In the genomic region with DNA sequence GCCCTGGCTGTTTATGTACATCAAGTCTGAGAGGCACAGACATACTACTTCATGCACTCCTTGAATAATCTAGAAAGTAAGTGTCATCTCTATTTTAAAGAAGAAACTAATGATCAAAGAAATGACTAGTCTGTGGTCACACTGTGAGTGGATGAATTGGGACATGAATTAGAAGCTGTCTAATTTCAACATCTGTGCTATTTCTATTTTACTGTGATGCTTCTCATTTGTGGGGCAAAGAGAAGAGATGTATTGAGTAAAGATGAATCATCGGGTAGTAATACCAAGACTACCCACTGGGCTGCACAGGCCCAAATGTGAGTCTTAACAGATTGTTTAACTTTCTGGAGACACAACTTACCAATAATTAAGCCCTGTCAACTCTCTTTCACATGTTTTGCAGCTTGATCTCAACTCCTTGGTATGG, we compare ENCODE assay signal across 10 cellular contexts. TPM values are rescaled to one million over a fixed set of nuclear protein-coding genes. Genes with fewer than 3 reads are reported as not detected.
DNase-seq lines count a peak whose midpoint lies in the region; ATAC-seq and TF ChIP-seq lines count a peak whose summit lies in the region.
"Had no signal": no experiment of that assay in that cellular context is flagged by ENCODE, and none has a peak within 500 bp of the region (broad histone marks: within the 10 kb centered on the region; RNA-seq: fewer than 3 reads in every experiment).

No MANE protein-coding gene starts in this region.

- BruUV-seq in Calu3 (replicated peaks; lab: Mats Ljungman, UMichigan), result no TSS peak

- no peaks in the 10 kb centered on the region for H3K27me3 Mint-ChIP-seq in Calu3 (ENCODE audit: unreplicated experiment)
- peaks cover 7% of the 10 kb centered on the region for H3K27me3 Mint-ChIP-seq in activated T-cell treated with anti-CD3 and anti-CD28 coated beads, Interleukin-2, amount 50 U/mL, for 72 hours (ENCODE audit: low read depth)
- H3K27me3 Mint-ChIP-seq: naive B cell had no signal

- no peaks in the 10 kb centered on the region for H3K9me3 Mint-ChIP-seq in Calu3 (ENCODE audit: low read depth, unreplicated experiment)
- no peaks in the 10 kb centered on the region for H3K9me3 Mint-ChIP-seq in activated T-cell treated with anti-CD3 and anti-CD28 coated beads, Interleukin-2, amount 50 U/mL, for 72 hours
- H3K9me3 Mint-ChIP-seq: naive B cell had no signal

- no peak overlapping the region for H3K27ac ChIP-seq in substantia nigra (ENCODE audit: low read depth, low read length, poor library complexity, severe bottlenecking)
- H3K27ac ChIP-seq: SK-N-MC had no signal

- no peak overlapping the region for H3K27ac Mint-ChIP-seq in Calu3 (ENCODE audit: unreplicated experiment)
- H3K27ac Mint-ChIP-seq in activated T-cell treated with anti-CD3 and anti-CD28 coated beads, Interleukin-2, amount 50 U/mL, for 72 hours, result peak overlapping the region; percentile 81

- H3K4me3 Mint-ChIP-seq in Calu3 (ENCODE audit: low read depth, unreplicated experiment), result no peak overlapping the region
- H3K4me3 Mint-ChIP-seq in activated T-cell treated with anti-CD3 and anti-CD28 coated beads, Interleukin-2, amount 50 U/mL, for 72 hours, result peak overlapping the region; percentile 31 to 67
- H3K4me3 Mint-ChIP-seq: naive B cell had no signal

- TF ChIP-seq CTCF in Calu3 (IDR thresholded peaks at IDR 0.05; ENCODE audit: unreplicated experiment) (peak; percentile 25), retinal pigment epithelial cell (conservative IDR thresholded peaks at IDR 0.05; ENCODE audit: low read depth, low read length) (peak; percentile 7)

- CTCF ChIA-PET in Calu3 (lab: Charles Lee), result no interaction called here

- ATAC-seq in GM19372 (IDR thresholded peaks at IDR 0.05; ENCODE audit: low read depth, unreplicated experiment) (peak; percentile 85), HG03196 (IDR thresholded peaks at IDR 0.05; ENCODE audit: unreplicated experiment) (peak; percentile 94)
- ATAC-seq in activated T-cell treated with anti-CD3 and anti-CD28 coated beads, Interleukin-2, amount 50 U/mL, for 72 hours (replicated peaks in 1 of 2), result peak; percentile 96

- DNase-seq in Calu3 (no peak), retinal pigment epithelial cell (ENCODE audit: low read depth) (no peak), NCI-H2107 (lab: John Stamatoyannopoulos, UW) (no peak), substantia nigra (lab: John Stamatoyannopoulos, UW) (no peak), iPS-NIHi7 (ENCODE audit: extremely low spot score) (no peak)
- DNase-seq in activated T-cell treated with anti-CD3 and anti-CD28 coated beads, Interleukin-2, amount 50 U/mL, for 72 hours, result peak; percentile 35 to 61
- DNase-seq: naive B cell had no signal

- no peaks in the 10 kb centered on the region for H3K4me1 Mint-ChIP-seq in Calu3 (ENCODE audit: low read depth, unreplicated experiment)
- peaks cover 39% of the 10 kb centered on the region for H3K4me1 Mint-ChIP-seq in activated T-cell treated with anti-CD3 and anti-CD28 coated beads, Interleukin-2, amount 50 U/mL, for 72 hours (ENCODE audit: low read depth)
- H3K4me1 Mint-ChIP-seq: naive B cell had no signal

- peaks cover 9% of the 10 kb centered on the region for H3K36me3 Mint-ChIP-seq in Calu3 (ENCODE audit: insufficient read depth, unreplicated experiment)
- H3K36me3 Mint-ChIP-seq in activated T-cell treated with anti-CD3 and anti-CD28 coated beads, Interleukin-2, amount 50 U/mL, for 72 hours (ENCODE audit: insufficient read depth in 2 of 2), result peaks cover 0 to 2% of the 10 kb centered on the region in 2 donors

- no peak overlapping the region for H3K4me3 ChIP-seq in retinal pigment epithelial cell (ENCODE audit: low read length)
- H3K4me3 ChIP-seq: SK-N-MC had no signal

- intact Hi-C loops in Calu3 (cut with micrococcal nuclease; ENCODE audit: unreplicated experiment), result no loop called here

RNA-seq across cellular contexts. Expression of gene MTIF2, which starts 42.4 kb away (rescaled TPM):
- 34.3 and 45.1 TPM in 2 replicates for total RNA-seq in Calu3 (2022)
- 10 to 100 TPM; 49.8 to 55.7 TPM for total RNA-seq in activated T-cell treated with anti-CD3 and anti-CD28 coated beads, Interleukin-2, amount 50 U/mL, for 72 hours

Comparison
In these comparisons a context has a peak if more than half of its experiments do, and no peak if none do; other contexts are left out.
1. DNase-seq: peak in activated T-cell treated with anti-CD3 and anti-CD28 coated beads, Interleukin-2, amount 50 U/mL, for 72 hours (2 of 2); none in Calu3 (single experiment), retinal pigment epithelial cell (single experiment), NCI-H2107 (single experiment), substantia nigra (0 of 49) and iPS-NIHi7 (single experiment).
2. Peak in every context shown above with its lines, with median percentiles within 50 percentile points of each other: ATAC-seq.